In the genomic region with DNA sequence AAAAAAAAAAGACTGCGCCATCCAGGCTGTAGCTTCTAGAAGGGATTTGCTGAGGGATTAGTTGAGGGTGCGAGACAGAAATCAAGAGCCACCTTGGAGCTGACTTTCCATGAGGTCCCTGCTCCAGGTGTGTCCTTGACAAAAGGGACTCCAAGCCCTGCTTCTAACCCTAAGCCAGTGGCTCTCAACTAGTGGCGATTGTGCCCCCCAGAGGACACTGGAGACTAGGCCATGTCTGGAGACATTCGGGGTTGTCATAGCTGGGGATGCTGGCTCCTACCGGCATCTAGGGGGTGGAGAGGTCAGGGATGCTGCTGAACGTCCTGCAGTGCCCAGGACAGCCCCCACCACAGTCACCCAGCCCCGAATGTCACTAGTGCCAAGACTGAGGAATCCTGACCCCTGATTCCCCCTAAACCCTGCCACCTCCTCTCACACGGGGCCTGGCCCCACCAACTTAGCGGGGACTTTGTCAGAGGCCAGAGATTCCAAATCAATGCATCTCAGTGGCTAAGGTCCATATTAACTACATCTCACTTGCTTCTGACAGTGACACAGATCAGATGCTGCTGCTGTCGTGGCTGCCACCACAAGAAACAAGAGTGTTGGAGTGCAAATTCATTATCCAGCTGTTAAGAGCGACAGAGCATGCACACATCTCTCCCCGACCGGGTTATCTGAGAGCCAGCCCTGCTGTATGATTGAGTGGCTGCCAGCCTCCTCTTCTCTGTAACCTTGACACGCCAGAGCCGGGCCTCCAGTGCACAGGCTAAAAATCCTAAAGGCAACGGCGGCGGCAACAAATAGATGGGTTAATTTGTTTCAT, we compare ENCODE assay signal across 2 cellular contexts.
TF ChIP-seq lines count a peak whose summit lies in the region.

No MANE protein-coding gene starts in this region.

TF ChIP-seq in HepG2, 621 proteins besides CTCF, POLR2A, EP300 and RAD21:
- no peak for TF ChIP-seq DNMT1 (CRISPR knock-in tag; IDR thresholded peaks at IDR 0.05)
- TF ChIP-seq STAG1 (CRISPR knock-in tag; IDR thresholded peaks at IDR 0.05), result peak; percentile 78
- TF ChIP-seq SMC3 (IDR thresholded peaks at IDR 0.05; ENCODE audit: low read length), result peak; percentile 54; the same call in 1 of the 2 replicates

TF ChIP-seq in GM12891, 5 proteins besides CTCF, POLR2A, EP300 and RAD21:
- TF ChIP-seq PAX5 (IDR thresholded peaks at IDR 0.05; ENCODE audit: insufficient read depth, low read length, severe bottlenecking), result no peak
- no peak for TF ChIP-seq SPI1 (IDR thresholded peaks at IDR 0.05; ENCODE audit: low read depth, low read length)
- TF ChIP-seq POU2F2 (IDR thresholded peaks at IDR 0.05; ENCODE audit: low read depth, low read length), result no peak
- no peak for TF ChIP-seq TAF1 (IDR thresholded peaks at IDR 0.05; ENCODE audit: low read depth, low read length)
- no peak for TF ChIP-seq POLR2AphosphoS5 (IDR thresholded peaks at IDR 0.05; ENCODE audit: low read depth, low read length)
